21 cellular contexts compared by ENCODE assay signal in genomic region chr6:44152109-44152461, GRCh38. TPM values are rescaled to one million over a fixed set of nuclear protein-coding genes. Genes with fewer than 3 reads are reported as not detected.
DNase-seq lines count a peak whose midpoint lies in the region; ATAC-seq, FAIRE-seq and TF ChIP-seq lines count a peak whose summit lies in the region.
"Had no signal": no experiment of that assay in that cellular context is flagged by ENCODE, and none has a peak within 500 bp of the region (broad histone marks: within the 10 kb centered on the region; RNA-seq: fewer than 3 reads in every experiment).

No MANE protein-coding gene starts in this region.

- intact Hi-C loops in K562 (cut with micrococcal nuclease), result loop anchor here (1.0 to 5.0 kb wide), 2 partner anchors 35 to 56 kb away; no protein-coding TSS in a partner anchor

- 40% methylated on average over 8 of the region's 8 CpGs for WGBS in K562 (ENCODE audit: insufficient coverage, low coverage, missing lambda C conversion rate)

- DNase-seq in activated naive CD8-positive, alpha-beta T cell treated with anti-CD3 and anti-CD28 coated beads, Interleukin-2, amount 10 ng/mL, durations not matched to agents 7 days and 5 days, result no peak
- no peak for DNase-seq in activated naive CD8-positive, alpha-beta T cell treated with anti-CD3 and anti-CD28 coated beads, Interleukin-2, amount 50 U/mL, for 24 hours
- DNase-seq in K562 (ENCODE audit: extremely low read depth in 1 of 4, low spot score in 3 of 4), result no peak
- no peak for DNase-seq in osteoblast (ENCODE audit: insufficient read length, low spot score, missing footprints)
- DNase-seq in T-helper 9 cell, result no peak
- DNase-seq in NAMALWA (ENCODE audit: low spot score), result no peak
- DNase-seq: DMS79, foreskin melanocyte, GOT3, SW 1271 had no signal

- H3K9me1 ChIP-seq in K562 (ENCODE audit: control insufficient read depth, insufficient read depth, low read length), result no peaks in the 10 kb centered on the region

- ATAC-seq in activated naive CD8-positive, alpha-beta T cell treated with anti-CD3 and anti-CD28 coated beads, Interleukin-2, amount 10 ng/mL, durations not matched to agents 7 days and 5 days (ENCODE audit: low read depth), result peak; percentile 17
- ATAC-seq in activated naive CD8-positive, alpha-beta T cell treated with anti-CD3 and anti-CD28 coated beads, Interleukin-2, amount 50 U/mL, for 24 hours, result no peak
- ATAC-seq in HG03432 (IDR thresholded peaks at IDR 0.05; ENCODE audit: unreplicated experiment) (peak; percentile 4), K562 (peak; percentile 13), HG02678 (IDR thresholded peaks at IDR 0.05; ENCODE audit: unreplicated experiment) (no peak)

- no peak overlapping the region for H3K4me3 Mint-ChIP-seq in activated naive CD8-positive, alpha-beta T cell treated with anti-CD3 and anti-CD28 coated beads, Interleukin-2, amount 10 ng/mL, durations not matched to agents 7 days and 5 days
- no peak overlapping the region for H3K4me3 Mint-ChIP-seq in activated naive CD8-positive, alpha-beta T cell treated with anti-CD3 and anti-CD28 coated beads, Interleukin-2, amount 50 U/mL, for 24 hours
- H3K4me3 Mint-ChIP-seq: activated CD4-positive, alpha-beta memory T cell treated with anti-CD3 and anti-CD28 coated beads, Interleukin-2, amount 10 ng/mL, durations not matched to agents 7 days and 5 days; immature natural killer cell; stimulated activated effector memory CD8-positive, alpha-beta T cell treated with anti-CD3 and anti-CD28 coated beads, Interleukin-12 subunit alpha, Interleukin-12 subunit beta, amount 100 ng/mL, for 72 hours had no signal

- CTCF ChIA-PET in K562 (lab: Yijun Ruan, JAX; ENCODE audit: low intra/inter-chr PET ratio), result interaction anchor here (0.6 to 2.2 kb wide), 6 partner anchors 52 to 761 kb away, joined by 3 to 15 read pairs (median 8); partner anchors contain the start of gene VEGFA

- in situ Hi-C loops in K562 (cut with MboI), result loop anchor here (5.0 kb wide), 1 partner anchor 50 kb away; no protein-coding TSS in a partner anchor

- POLR2A ChIA-PET in activated naive CD8-positive, alpha-beta T cell treated with anti-CD3 and anti-CD28 coated beads, Interleukin-2, amount 10 ng/mL, durations not matched to agents 7 days and 5 days (lab: Charles Lee), result no interaction called here
- POLR2A ChIA-PET in K562 (lab: Yijun Ruan, JAX), result interaction anchor here (0.7 to 2.3 kb wide), 3 partner anchors 9 to 95 kb away, joined by 4 to 10 read pairs (median 4); partner anchors contain the start of gene HSP90AB1

- H2AFZ ChIP-seq in K562 (ENCODE audit: low read depth, low read length) (no peak overlapping the region), osteoblast (ENCODE audit: low read length) (no peak overlapping the region)
- H2AFZ ChIP-seq: hepatocyte had no signal

- H3K36me3 Mint-ChIP-seq in activated naive CD8-positive, alpha-beta T cell treated with anti-CD3 and anti-CD28 coated beads, Interleukin-2, amount 10 ng/mL, durations not matched to agents 7 days and 5 days, result peaks cover 6% of the 10 kb centered on the region
- H3K36me3 Mint-ChIP-seq in activated naive CD8-positive, alpha-beta T cell treated with anti-CD3 and anti-CD28 coated beads, Interleukin-2, amount 50 U/mL, for 24 hours (ENCODE audit: low read depth), result peaks cover 6% of the 10 kb centered on the region

- H3K9me3 Mint-ChIP-seq in activated naive CD8-positive, alpha-beta T cell treated with anti-CD3 and anti-CD28 coated beads, Interleukin-2, amount 10 ng/mL, durations not matched to agents 7 days and 5 days, result no peaks in the 10 kb centered on the region
- H3K9me3 Mint-ChIP-seq in activated naive CD8-positive, alpha-beta T cell treated with anti-CD3 and anti-CD28 coated beads, Interleukin-2, amount 50 U/mL, for 24 hours, result no peaks in the 10 kb centered on the region
- H3K9me3 Mint-ChIP-seq: activated CD4-positive, alpha-beta memory T cell treated with anti-CD3 and anti-CD28 coated beads, Interleukin-2, amount 10 ng/mL, durations not matched to agents 7 days and 5 days; immature natural killer cell; stimulated activated effector memory CD8-positive, alpha-beta T cell treated with anti-CD3 and anti-CD28 coated beads, Interleukin-12 subunit alpha, Interleukin-12 subunit beta, amount 100 ng/mL, for 72 hours had no signal

- TF ChIP-seq RAD21 in K562 (CRISPR knock-in tag; conservative IDR thresholded peaks at IDR 0.05 in 1 of 2, IDR thresholded peaks at IDR 0.05 in 1 of 2), result no peak

- H3K4me2 ChIP-seq in K562 (ENCODE audit: insufficient read depth, low read length) (no peak overlapping the region; the same call in 1 of the 2 replicates), osteoblast (ENCODE audit: insufficient read depth, low read length) (no peak overlapping the region)
- H3K4me2 ChIP-seq: hepatocyte had no signal

- no peak for FAIRE-seq in K562 (lab: Jason Lieb, UNC)
- FAIRE-seq: small intestine had no signal

- no peaks in the 10 kb centered on the region for H3K27me3 Mint-ChIP-seq in activated naive CD8-positive, alpha-beta T cell treated with anti-CD3 and anti-CD28 coated beads, Interleukin-2, amount 10 ng/mL, durations not matched to agents 7 days and 5 days
- H3K27me3 Mint-ChIP-seq in activated naive CD8-positive, alpha-beta T cell treated with anti-CD3 and anti-CD28 coated beads, Interleukin-2, amount 50 U/mL, for 24 hours, result no peaks in the 10 kb centered on the region
- H3K27me3 Mint-ChIP-seq: activated CD4-positive, alpha-beta memory T cell treated with anti-CD3 and anti-CD28 coated beads, Interleukin-2, amount 10 ng/mL, durations not matched to agents 7 days and 5 days had no signal

- H4K20me1 ChIP-seq in K562 (replicated peaks; ENCODE audit: control insufficient read depth, insufficient read depth, low read length), result peaks cover 3% of the 10 kb centered on the region; the same call in 1 of the 2 replicates
- peaks cover 18% of the 10 kb centered on the region for H4K20me1 ChIP-seq in osteoblast (ENCODE audit: insufficient read depth, low read length)

- H3K4me3 ChIP-seq in K562, result no peak overlapping the region
- H3K4me3 ChIP-seq in osteoblast (ENCODE audit: insufficient read depth, low read length), result no peak overlapping the region
- H3K4me3 ChIP-seq: hepatocyte, left lung, prostate gland had no signal

- H3K36me3 ChIP-seq in K562 (ENCODE audit: control insufficient read depth, insufficient read depth, low read length), result peaks cover 60% of the 10 kb centered on the region
- peaks cover 27% of the 10 kb centered on the region for H3K36me3 ChIP-seq in osteoblast (ENCODE audit: insufficient read depth, low read length)
- H3K36me3 ChIP-seq: prostate gland had no signal

- H3K27ac Mint-ChIP-seq in activated naive CD8-positive, alpha-beta T cell treated with anti-CD3 and anti-CD28 coated beads, Interleukin-2, amount 10 ng/mL, durations not matched to agents 7 days and 5 days, result no peak overlapping the region
- no peak overlapping the region for H3K27ac Mint-ChIP-seq in activated naive CD8-positive, alpha-beta T cell treated with anti-CD3 and anti-CD28 coated beads, Interleukin-2, amount 50 U/mL, for 24 hours
- H3K27ac Mint-ChIP-seq: activated CD4-positive, alpha-beta memory T cell treated with anti-CD3 and anti-CD28 coated beads, Interleukin-2, amount 10 ng/mL, durations not matched to agents 7 days and 5 days; immature natural killer cell had no signal

- H3K79me2 ChIP-seq in K562 (ENCODE audit: control insufficient read depth, insufficient read depth, low read length) (no peaks in the 10 kb centered on the region), osteoblast (ENCODE audit: insufficient read depth, low read length) (no peaks in the 10 kb centered on the region)
- H3K79me2 ChIP-seq: hepatocyte had no signal

- BruUV-seq in K562 (replicated peaks; lab: Mats Ljungman, UMichigan), result no TSS peak

- H3K4me1 Mint-ChIP-seq in activated naive CD8-positive, alpha-beta T cell treated with anti-CD3 and anti-CD28 coated beads, Interleukin-2, amount 10 ng/mL, durations not matched to agents 7 days and 5 days, result peaks cover 4% of the 10 kb centered on the region
- H3K4me1 Mint-ChIP-seq in activated naive CD8-positive, alpha-beta T cell treated with anti-CD3 and anti-CD28 coated beads, Interleukin-2, amount 50 U/mL, for 24 hours, result peaks cover 11% of the 10 kb centered on the region

- H3K4me1 ChIP-seq in K562 (replicated peaks in 1 of 2; ENCODE audit: control insufficient read depth in 2 of 2, insufficient read depth in 2 of 2, low read length in 2 of 2) (peaks cover 0 to 26% of the 10 kb centered on the region in 2 experiments; a peak in 3 of 5 replicates), osteoblast (ENCODE audit: insufficient read depth, low read length) (no peaks in the 10 kb centered on the region)

- H3K27me3 ChIP-seq in K562 (ENCODE audit: control insufficient read depth in 2 of 2, insufficient read depth in 2 of 2, low read length in 2 of 2) (no peaks in the 10 kb centered on the region), osteoblast (ENCODE audit: insufficient read depth, low read length) (no peaks in the 10 kb centered on the region)
- H3K27me3 ChIP-seq: hepatocyte, left lung had no signal

- H3K27ac ChIP-seq in K562 (ENCODE audit: extremely low read depth, low read depth, low read length) (no peak overlapping the region), osteoblast (ENCODE audit: low read depth, low read length) (no peak overlapping the region)
- H3K27ac ChIP-seq: hepatocyte, left lung, prostate gland had no signal

- H3K9me3 ChIP-seq in K562 (replicated peaks; ENCODE audit: control insufficient read depth, insufficient read depth, low read depth, low read length) (no peaks in the 10 kb centered on the region), osteoblast (ENCODE audit: low read depth, low read length) (no peaks in the 10 kb centered on the region)
- H3K9me3 ChIP-seq: left lung, prostate gland had no signal

- TF ChIP-seq EP300 in K562 (IDR thresholded peaks at IDR 0.05; ENCODE audit: low read length), result no peak

- TF ChIP-seq POLR2A in K562 (conservative IDR thresholded peaks at IDR 0.05), result no peak

- H3K9ac ChIP-seq in K562 (ENCODE audit: insufficient read depth in 1 of 2, low read depth in 2 of 2, low read length in 2 of 2), result peak overlapping the region in 1 of 2 experiments; percentile 10; a peak in 2 of 4 replicates

- TF ChIP-seq CTCF in K562 (IDR thresholded peaks at IDR 0.05 in 2 of 3, conservative IDR thresholded peaks at IDR 0.05 in 1 of 3; ENCODE audit: insufficient read depth in 2 of 3, low read depth in 1 of 3, low read length in 3 of 3) (no peak; a peak in 1 of 6 replicates), osteoblast (IDR thresholded peaks at IDR 0.05; ENCODE audit: extremely low read depth, low read depth, low read length) (peak; percentile 1)

RNA-seq across cellular contexts. Expression of gene CAPN11, which starts 6.5 kb away (rescaled TPM):
- not detected for total RNA-seq in activated naive CD8-positive, alpha-beta T cell treated with anti-CD3 and anti-CD28 coated beads, Interleukin-2, amount 10 ng/mL, durations not matched to agents 7 days and 5 days
- 2.2 and 4.6 TPM in 2 replicates for total RNA-seq in K562 (2011; cell fraction: chromatin; rRNA removed; ENCODE audit: low replicate concordance)
- total RNA-seq in K562 (2011; cell fraction: nucleolus; rRNA removed), result 1.8 and 2.5 TPM in 2 replicates
- total RNA-seq in K562 (2011; cell fraction: nucleoplasm; rRNA removed), result 1.6 and 1.9 TPM in 2 replicates
- total RNA-seq in K562 (2014; rRNA removed), result 0.20 and 0.41 TPM in 2 replicates
- total RNA-seq in K562 (2014; rRNA removed; fragmentation: Illumina TruSeq; extraction: Trizol), result 0.13 and 0.18 TPM in 2 replicates
- 0.07 and 0.11 TPM in 2 replicates for total RNA-seq in K562 (2015; rRNA removed; fragmentation: Illumina TruSeq; extraction: Trizol)
- total RNA-seq in K562 (2021), result 0.07 and 0.18 TPM in 2 replicates
- 0.30 and 0.46 TPM in 2 replicates for polyA plus RNA-seq in K562 (2011; rRNA removed)
- polyA plus RNA-seq in K562 (2011; cell fraction: cytosol; rRNA removed), result 0.15 and 0.57 TPM in 2 replicates
- 3.4 and 5.7 TPM in 2 replicates for polyA plus RNA-seq in K562 (2011; cell fraction: nucleus; rRNA removed)
- polyA plus RNA-seq in K562 (2012), result 0.35 and 1.5 TPM in 2 replicates
- polyA plus RNA-seq in K562 (2014; fragmentation: Illumina TruSeq; extraction: Trizol), result 0.15 and 0.19 TPM in 2 replicates
- polyA plus RNA-seq in K562 (2014; fragmentation: Nextera tagmentation; extraction: Ambion mirVana), result under 1 TPM in 1 of 2 experiments, not detected in 1; 0.03 TPM
- polyA plus RNA-seq in K562 (2014; rRNA removed), result 0.04 and 0.61 TPM in 2 replicates
- 0.24 and 0.25 TPM in 2 replicates for polyA minus RNA-seq in K562 (2011; rRNA and poly(A)+ RNA removed)
- polyA minus RNA-seq in K562 (2011; cell fraction: cytosol; rRNA and poly(A)+ RNA removed), result 0.48 TPM in 1 of 2 replicates, not detected in the other
- polyA minus RNA-seq in K562 (2011; cell fraction: nucleus; rRNA and poly(A)+ RNA removed), result 0.67 and 0.81 TPM in 2 replicates
- total RNA-seq in osteoblast, result not detected in 2 replicates
- total RNA-seq: A172 had no signal
- polyA plus RNA-seq: neural cell had no signal

RNA-seq across cellular contexts. Expression of gene TMEM63B, which starts 24.7 kb away (rescaled TPM):
- 10 to 100 TPM; 20.8 to 21.8 TPM for total RNA-seq in activated naive CD8-positive, alpha-beta T cell treated with anti-CD3 and anti-CD28 coated beads, Interleukin-2, amount 10 ng/mL, durations not matched to agents 7 days and 5 days
- total RNA-seq in K562 (2011; cell fraction: chromatin; rRNA removed; ENCODE audit: low replicate concordance), result 125 and 274 TPM in 2 replicates
- total RNA-seq in K562 (2011; cell fraction: nucleolus; rRNA removed), result 162 and 166 TPM in 2 replicates
- total RNA-seq in K562 (2011; cell fraction: nucleoplasm; rRNA removed), result 160 TPM in 2 replicates
- total RNA-seq in K562 (2014; rRNA removed) (12.6 and 22.5 TPM in 2 replicates), K562 (2014; rRNA removed; fragmentation: Illumina TruSeq; extraction: Trizol) (10.8 and 14.4 TPM in 2 replicates), K562 (2015; rRNA removed; fragmentation: Illumina TruSeq; extraction: Trizol) (14.0 and 14.3 TPM in 2 replicates), K562 (2021) (39.2 and 39.4 TPM in 2 replicates), osteoblast (32.7 and 36.6 TPM in 2 replicates)
- polyA plus RNA-seq in K562 (2011; rRNA removed) (37.0 and 59.6 TPM in 2 replicates), K562 (2014; fragmentation: Illumina TruSeq; extraction: Trizol) (32.5 and 35.7 TPM in 2 replicates), K562 (2014; fragmentation: Nextera tagmentation; extraction: Ambion mirVana) (under 1 TPM; 0.14 to 0.17 TPM), K562 (2014; rRNA removed) (26.8 and 31.0 TPM in 2 replicates)
- polyA plus RNA-seq in K562 (2011; cell fraction: cytosol; rRNA removed), result 69.9 and 86.4 TPM in 2 replicates
- polyA plus RNA-seq in K562 (2011; cell fraction: nucleus; rRNA removed), result 128 and 148 TPM in 2 replicates
- polyA plus RNA-seq in K562 (2012), result 27.9 and 28.7 TPM in 2 replicates
- polyA minus RNA-seq in K562 (2011; rRNA and poly(A)+ RNA removed), result 52.7 and 68.9 TPM in 2 replicates
- polyA minus RNA-seq in K562 (2011; cell fraction: cytosol; rRNA and poly(A)+ RNA removed), result 35.2 and 46.9 TPM in 2 replicates
- 25.6 and 33.4 TPM in 2 replicates for polyA minus RNA-seq in K562 (2011; cell fraction: nucleus; rRNA and poly(A)+ RNA removed)

RNA-seq across cellular contexts. Expression of gene MRPL14, which starts 24.8 kb away (rescaled TPM):
- total RNA-seq in activated naive CD8-positive, alpha-beta T cell treated with anti-CD3 and anti-CD28 coated beads, Interleukin-2, amount 10 ng/mL, durations not matched to agents 7 days and 5 days, result 10 to 100 TPM; 44.1 to 51.6 TPM
- 39.2 and 66.5 TPM in 2 replicates for total RNA-seq in K562 (2011; cell fraction: chromatin; rRNA removed; ENCODE audit: low replicate concordance)
- 54.2 and 60.8 TPM in 2 replicates for total RNA-seq in K562 (2011; cell fraction: nucleolus; rRNA removed)
- 55.7 and 67.6 TPM in 2 replicates for total RNA-seq in K562 (2011; cell fraction: nucleoplasm; rRNA removed)
- total RNA-seq in K562 (2014; rRNA removed) (166 and 199 TPM in 2 replicates), K562 (2014; rRNA removed; fragmentation: Illumina TruSeq; extraction: Trizol) (97.5 and 126 TPM in 2 replicates), K562 (2015; rRNA removed; fragmentation: Illumina TruSeq; extraction: Trizol) (130 and 136 TPM in 2 replicates), K562 (2021) (143 and 149 TPM in 2 replicates), osteoblast (47.7 and 49.9 TPM in 2 replicates)
- polyA plus RNA-seq in K562 (2011; rRNA removed) (145 and 165 TPM in 2 replicates), K562 (2014; fragmentation: Illumina TruSeq; extraction: Trizol) (134 and 163 TPM in 2 replicates), K562 (2014; fragmentation: Nextera tagmentation; extraction: Ambion mirVana) (100 to 1,000 TPM; 414 to 424 TPM), K562 (2014; rRNA removed) (195 and 240 TPM in 2 replicates)
- polyA plus RNA-seq in K562 (2011; cell fraction: cytosol; rRNA removed), result 149 and 217 TPM in 2 replicates
- 68.7 and 82.6 TPM in 2 replicates for polyA plus RNA-seq in K562 (2011; cell fraction: nucleus; rRNA removed)
- polyA plus RNA-seq in K562 (2012), result 102 and 171 TPM in 2 replicates
- polyA minus RNA-seq in K562 (2011; rRNA and poly(A)+ RNA removed), result 39.8 and 41.8 TPM in 2 replicates
- polyA minus RNA-seq in K562 (2011; cell fraction: cytosol; rRNA and poly(A)+ RNA removed), result 38.6 and 39.1 TPM in 2 replicates
- 15.3 and 25.4 TPM in 2 replicates for polyA minus RNA-seq in K562 (2011; cell fraction: nucleus; rRNA and poly(A)+ RNA removed)

Comparison
In these comparisons a context has a peak if more than half of its experiments do, and no peak if none do; other contexts are left out.
1. ATAC-seq: peak in activated naive CD8-positive, alpha-beta T cell treated with anti-CD3 and anti-CD28 coated beads, Interleukin-2, amount 10 ng/mL, durations not matched to agents 7 days and 5 days (single experiment), HG03432 (single experiment) and K562 (single experiment); none in activated naive CD8-positive, alpha-beta T cell treated with anti-CD3 and anti-CD28 coated beads, Interleukin-2, amount 50 U/mL, for 24 hours (single experiment) and HG02678 (single experiment).